35 cellular contexts compared by ENCODE assay signal in genomic region chr5:32163053-32163452, GRCh38.
"Had no signal": no experiment of that assay in that cellular context is flagged by ENCODE, and none has a peak within 500 bp of the region (broad histone marks: within the 10 kb centered on the region; RNA-seq: fewer than 3 reads in every experiment).

No MANE protein-coding gene starts in this region.

- H3K9ac ChIP-seq: SK-N-SH had no signal

- H3K4me3 ChIP-seq: SJSA1 had no signal

- H3K27me3 ChIP-seq: brain microvascular endothelial cell, SJSA1 had no signal

- H3K27ac ChIP-seq: brain microvascular endothelial cell, SJSA1, WERI-Rb-1 had no signal

- ATAC-seq: activated CD8-positive, alpha-beta memory T cell treated with anti-CD3 and anti-CD28 coated beads, Interleukin-2, amount 10 ng/mL, durations not matched to agents 7 days and 5 days; activated T-cell treated with anti-CD3 and anti-CD28 coated beads, Interleukin-2, amount 50 U/mL, for 72 hours; activated T-helper 17 cell treated with anti-CD3 and anti-CD28 coated beads, Interleukin-2, amount 50 U/mL, for 72 hours; T-cell had no signal

- H3K9me3 ChIP-seq: SJSA1, SK-N-SH had no signal

- H3K4me1 ChIP-seq: SJSA1 had no signal

- DNase-seq: activated CD4-positive, alpha-beta memory T cell treated with anti-CD3 and anti-CD28 coated beads, Interleukin-2, amount 10 ng/mL, durations not matched to agents 7 days and 5 days; activated CD4-positive, alpha-beta T cell treated with anti-CD3 and anti-CD28 coated beads for 1 hour; activated CD4-positive, alpha-beta T cell treated with anti-CD3 and anti-CD28 coated beads for 48 hours; activated CD4-positive, CD25-positive, alpha-beta regulatory T cell; activated CD8-positive, alpha-beta memory T cell treated with anti-CD3 and anti-CD28 coated beads for 24 hours; activated CD8-positive, alpha-beta memory T cell treated with anti-CD3 and anti-CD28 coated beads, Interleukin-2, amount 10 ng/mL, durations not matched to agents 7 days and 5 days; activated CD8-positive, alpha-beta memory T cell treated with anti-CD3 and anti-CD28 coated beads, Interleukin-2, amount 50 U/mL, for 48 hours; activated effector memory CD4-positive, alpha-beta T cell treated with anti-CD3 and anti-CD28 coated beads, Interleukin-2, amount 50 U/mL, for 16 hours; activated naive CD4-positive, alpha-beta T cell; activated naive CD4-positive, alpha-beta T cell treated with anti-CD3 and anti-CD28 coated beads, Interleukin-2, amount 50 U/mL, for 16 hours; activated naive CD8-positive, alpha-beta T cell treated with anti-CD3 and anti-CD28 coated beads for 36 hours; activated T-cell treated with anti-CD3 and anti-CD28 coated beads, Interleukin-2, amount 50 U/mL, for 72 hours; amniotic stem cell; aorta; brain microvascular endothelial cell; KG1; NCI-H1092 treated with DMSO at 0.1 percent for 48 hours; NCI-H1417; NCI-H146; NCI-H187; NCI-H2029 treated with DMSO at 0.1 percent for 48 hours; NCI-H2107; NCI-H2171; NCI-H510A; NCI-H526; NCI-H748 treated with DMSO at 0.1 percent for 48 hours; OCI-M1; SHP77; SK-N-SH; T-cell; T-helper 2 cell; T-helper 9 cell; WERI-Rb-1 had no signal

- H3K4me2 ChIP-seq: SK-N-SH had no signal
